ENCODE assay signal across 14 cellular contexts in genomic region chr2:9398881-9399805, GRCh38. TPM values are rescaled to one million over a fixed set of nuclear protein-coding genes. Genes with fewer than 3 reads are reported as not detected.
A peak's percentile ranks its signal among the peaks of the same experiment; 100 is the strongest.
DNase-seq lines count a peak whose midpoint lies in the region; ATAC-seq and TF ChIP-seq lines count a peak whose summit lies in the region.
"Had no signal": no experiment of that assay in that cellular context is flagged by ENCODE, and none has a peak within 500 bp of the region (broad histone marks: within the 10 kb centered on the region; RNA-seq: fewer than 3 reads in every experiment).

No MANE protein-coding gene starts in this region.

- H3K4me2 ChIP-seq in trophoblast cell (ENCODE audit: low read length) = no peak overlapping the region
- H3K4me2 ChIP-seq: smooth muscle cell had no signal

- no peak overlapping the region for H4K8ac ChIP-seq in trophoblast cell (ENCODE audit: low read depth, low read length)

- no peaks in the 10 kb centered on the region for H3K9me3 Mint-ChIP-seq in brain
- H3K9me3 Mint-ChIP-seq: activated B cell treated with CpG ODN at 0.5 μM for 24 hours; CD4-positive, CD25-positive, alpha-beta regulatory T cell had no signal

- H2BK5ac ChIP-seq in trophoblast cell (ENCODE audit: low read depth, low read length, poor library complexity) = no peak overlapping the region

- no CpG with 5 or more reads among the region's 21 CpGs for WGBS in trophoblast cell (ENCODE audit: extremely low coverage, insufficient coverage, insufficient read length)
- 80 to 88% methylated on average over 20 to 21 of the region's 21 CpGs for WGBS in upper lobe of left lung, 2 donors

- no peak overlapping the region for H2AFZ ChIP-seq in trophoblast cell (ENCODE audit: insufficient read depth, low read length, poor library complexity)

- H4K12ac ChIP-seq in trophoblast cell (ENCODE audit: low read depth, low read length) = no peak overlapping the region

- intact Hi-C loops in left cardiac atrium (cut with DNase I) = no loop called here

- DNase-seq in left cardiac atrium (no peak), trophoblast cell (no peak), upper lobe of left lung (peak in 1 of 2 donors; percentile 62), HPDE6-E6E7 (ENCODE audit: extremely low spot score) (no peak), SHP77 (lab: John Stamatoyannopoulos, UW) (no peak)
- DNase-seq in stimulated activated CD8-positive, alpha-beta memory T cell treated with anti-CD3 and anti-CD28 coated beads, Interleukin-4, amount 100 ng/mL, for 48 hours = no peak
- DNase-seq: activated B cell treated with CpG ODN at 0.5 μM for 24 hours; activated T-cell treated with anti-CD3 and anti-CD28 coated beads, Interleukin-2, amount 50 U/mL, for 1 hour; CD4-positive, CD25-positive, alpha-beta regulatory T cell; KBM-7; NCI-H1694; NCI-H82 had no signal

- no peak for TF ChIP-seq POLR2A in upper lobe of left lung (IDR thresholded peaks at IDR 0.05)

- no peak overlapping the region for H3K4me3 Mint-ChIP-seq in brain
- H3K4me3 Mint-ChIP-seq: activated B cell treated with CpG ODN at 0.5 μM for 24 hours; CD4-positive, CD25-positive, alpha-beta regulatory T cell had no signal

- H3K27ac ChIP-seq in trophoblast cell (ENCODE audit: low read depth, low read length) (no peak overlapping the region), upper lobe of left lung (peak overlapping the region in 3 of 4 donors; percentile 42 to 59 (median 48))

- H2BK12ac ChIP-seq in trophoblast cell (ENCODE audit: low read length) = no peak overlapping the region

- H3K36me3 ChIP-seq in trophoblast cell (ENCODE audit: control insufficient read depth in 1 of 2, insufficient read depth in 2 of 2, low read length in 2 of 2) (peaks cover 44 to 52% of the 10 kb centered on the region in 2 experiments), upper lobe of left lung (peaks cover 2 to 44% (median 29%) of the 10 kb centered on the region in 4 donors)

- TF ChIP-seq EP300 in upper lobe of left lung (IDR thresholded peaks at IDR 0.05) = no peak

- H3K18ac ChIP-seq in trophoblast cell (ENCODE audit: low read length) = no peak overlapping the region

- no peak overlapping the region for H2AK5ac ChIP-seq in trophoblast cell (ENCODE audit: low read length)

- H3K4me3 ChIP-seq in trophoblast cell (ENCODE audit: low read depth, low read length) = peak overlapping the region; percentile 21
- H3K4me3 ChIP-seq in upper lobe of left lung = no peak overlapping the region
- H3K4me3 ChIP-seq: smooth muscle cell had no signal

- no peak overlapping the region for H3K23ac ChIP-seq in trophoblast cell (ENCODE audit: low read length)

- H3K27ac Mint-ChIP-seq in brain = peak overlapping the region in 4 of 5 experiments; percentile 36 to 85 (median 62)
- H3K27ac Mint-ChIP-seq: activated B cell treated with CpG ODN at 0.5 μM for 24 hours had no signal

- no peak overlapping the region for H2BK120ac ChIP-seq in trophoblast cell (ENCODE audit: insufficient read depth, low read length, poor library complexity)

- peaks cover 4% of the 10 kb centered on the region for H3K27me3 Mint-ChIP-seq in brain
- H3K27me3 Mint-ChIP-seq: activated B cell treated with CpG ODN at 0.5 μM for 24 hours had no signal

- no peak overlapping the region for H3K4ac ChIP-seq in trophoblast cell (ENCODE audit: low read depth, low read length)

- H4K91ac ChIP-seq in trophoblast cell (ENCODE audit: low read depth, low read length) = no peak overlapping the region

- H3K79me2 ChIP-seq in trophoblast cell (ENCODE audit: control insufficient read depth, insufficient read depth, low read length, poor library complexity) = no peaks in the 10 kb centered on the region

- H3K14ac ChIP-seq in trophoblast cell (ENCODE audit: low read length) = no peak overlapping the region

- H3K36me3 Mint-ChIP-seq in brain = peaks cover 46% of the 10 kb centered on the region

- H3K9me3 ChIP-seq in trophoblast cell (ENCODE audit: insufficient read depth, low read depth, low read length) (peaks cover 3% of the 10 kb centered on the region), upper lobe of left lung (no peaks in the 10 kb centered on the region)

- TF ChIP-seq CTCF in brain (conservative IDR thresholded peaks at IDR 0.05) = no peak
- TF ChIP-seq CTCF in upper lobe of left lung (IDR thresholded peaks at IDR 0.05) = no peak

- no peak overlapping the region for H3K9ac ChIP-seq in trophoblast cell (ENCODE audit: low read length)

- no peaks in the 10 kb centered on the region for H3K79me1 ChIP-seq in trophoblast cell (ENCODE audit: low read length)

- H3K4me1 Mint-ChIP-seq in brain = peaks cover 9% of the 10 kb centered on the region
- H3K4me1 Mint-ChIP-seq: activated B cell treated with CpG ODN at 0.5 μM for 24 hours had no signal

- no peaks in the 10 kb centered on the region for H3K27me3 ChIP-seq in trophoblast cell (ENCODE audit: insufficient read depth, low read length)
- H3K27me3 ChIP-seq in upper lobe of left lung = no peaks in the 10 kb centered on the region

- H3K4me1 ChIP-seq in trophoblast cell (ENCODE audit: control insufficient read depth in 1 of 2, insufficient read depth in 2 of 2, low read length in 2 of 2) = no peaks in the 10 kb centered on the region
- peaks cover 0 to 5% (median 0%) of the 10 kb centered on the region in 4 donors for H3K4me1 ChIP-seq in upper lobe of left lung

- ATAC-seq in left cardiac atrium = peak; percentile 62 to 75
- ATAC-seq in upper lobe of left lung (ENCODE audit: low FRiP score in 2 of 2) = peak; percentile 60 to 74

RNA-seq across cellular contexts. Expression of gene ITGB1BP1, which starts 24.2 kb away (rescaled TPM):
- 64.5 TPM for polyA plus RNA-seq in brain (ENCODE audit: insufficient read depth, low read depth, low replicate concordance)
- 100 to 1,000 TPM; 107 to 161 TPM for total RNA-seq in left cardiac atrium
- 114 and 121 TPM in 2 replicates for polyA plus RNA-seq in trophoblast cell (2013)
- 10 to 100 TPM; 25.1 to 87.2 (median 39.1) TPM for total RNA-seq in upper lobe of left lung

RNA-seq across cellular contexts. Expression of gene CPSF3, which starts 24.3 kb away (rescaled TPM):
- polyA plus RNA-seq in brain (ENCODE audit: insufficient read depth, low read depth, low replicate concordance) = 24.1 TPM
- total RNA-seq in left cardiac atrium = 10 to 100 TPM; 13.8 to 21.3 TPM
- 39.8 and 40.8 TPM in 2 replicates for polyA plus RNA-seq in trophoblast cell (2013)
- 10 to 100 TPM; 11.3 to 41.0 (median 22.5) TPM for total RNA-seq in upper lobe of left lung
